In genomic region chr12:5390174-5390799, GRCh38 we compare ENCODE assay signal across 19 cellular contexts. TPM values are rescaled to one million over a fixed set of nuclear protein-coding genes. Genes with fewer than 3 reads are reported as not detected.
"Had no signal": no experiment of that assay in that cellular context is flagged by ENCODE, and none has a peak within 500 bp of the region (broad histone marks: within the 10 kb centered on the region; RNA-seq: fewer than 3 reads in every experiment).

No MANE protein-coding gene starts in this region.

- H3K4me3 ChIP-seq: gastroesophageal sphincter, prostate gland, suprapubic skin, upper lobe of left lung had no signal

- H3K27ac Mint-ChIP-seq: activated naive CD8-positive, alpha-beta T cell treated with anti-CD3 and anti-CD28 coated beads for 36 hours; activated T-helper 1 cell treated with anti-CD3 and anti-CD28 coated beads, Interleukin-12 subunit alpha, Interleukin-12 subunit beta, Interleukin-2, Interleukin-4 antibody, amounts not matched to agents 30 ng/mL and 10 ng/mL and 1 ng/mL, durations not matched to agents 14 hours and 24 hours and 36 hours; dendritic cell treated with granulocyte-macrophage colony-stimulating factor and Interleukin-4, amounts not matched to agents 40 ng/mL and 50 ng/mL, for 4 days; stimulated activated naive CD8-positive, alpha-beta T cell treated with anti-CD3 and anti-CD28 coated beads, Interleukin-15, Interleukin-2, amounts not matched to agents 100 ng/mL and 50 ng/mL, for 24 hours had no signal

- H3K36me3 Mint-ChIP-seq: activated naive CD8-positive, alpha-beta T cell treated with anti-CD3 and anti-CD28 coated beads for 36 hours had no signal

- H3K4me1 Mint-ChIP-seq: activated naive CD8-positive, alpha-beta T cell treated with anti-CD3 and anti-CD28 coated beads for 36 hours had no signal

- H3K27ac ChIP-seq: brain microvascular endothelial cell, gastroesophageal sphincter, prostate gland, suprapubic skin, upper lobe of left lung had no signal

- DNase-seq: activated CD4-positive, alpha-beta T cell treated with anti-CD3 and anti-CD28 coated beads, Interleukin-2, amount 50 U/mL, for 1 hour; activated naive CD8-positive, alpha-beta T cell treated with anti-CD3 and anti-CD28 coated beads for 36 hours; amygdala; brain microvascular endothelial cell; cerebellar nuclear complex; mesendoderm; right cardiac atrium; T-helper 2 cell; upper lobe of left lung had no signal

- H3K27me3 ChIP-seq: brain microvascular endothelial cell, upper lobe of left lung had no signal

- H3K9me3 ChIP-seq: gastroesophageal sphincter, prostate gland, suprapubic skin, upper lobe of left lung had no signal

- ATAC-seq: gastroesophageal sphincter, right cardiac atrium had no signal

- H3K4me1 ChIP-seq: gastroesophageal sphincter, prostate gland, suprapubic skin, upper lobe of left lung had no signal

- H3K9me3 Mint-ChIP-seq: activated naive CD8-positive, alpha-beta T cell treated with anti-CD3 and anti-CD28 coated beads for 36 hours; activated T-helper 1 cell treated with anti-CD3 and anti-CD28 coated beads, Interleukin-12 subunit alpha, Interleukin-12 subunit beta, Interleukin-2, Interleukin-4 antibody, amounts not matched to agents 30 ng/mL and 10 ng/mL and 1 ng/mL, durations not matched to agents 14 hours and 24 hours and 36 hours; dendritic cell treated with granulocyte-macrophage colony-stimulating factor and Interleukin-4, amounts not matched to agents 40 ng/mL and 50 ng/mL, for 4 days; stimulated activated naive CD8-positive, alpha-beta T cell treated with anti-CD3 and anti-CD28 coated beads, Interleukin-15, Interleukin-2, amounts not matched to agents 100 ng/mL and 50 ng/mL, for 24 hours had no signal

- H3K36me3 ChIP-seq: brain microvascular endothelial cell, gastroesophageal sphincter, prostate gland, suprapubic skin, upper lobe of left lung had no signal

- H3K4me3 Mint-ChIP-seq: activated naive CD8-positive, alpha-beta T cell treated with anti-CD3 and anti-CD28 coated beads for 36 hours; activated T-helper 1 cell treated with anti-CD3 and anti-CD28 coated beads, Interleukin-12 subunit alpha, Interleukin-12 subunit beta, Interleukin-2, Interleukin-4 antibody, amounts not matched to agents 30 ng/mL and 10 ng/mL and 1 ng/mL, durations not matched to agents 14 hours and 24 hours and 36 hours; dendritic cell treated with granulocyte-macrophage colony-stimulating factor and Interleukin-4, amounts not matched to agents 40 ng/mL and 50 ng/mL, for 4 days; stimulated activated naive CD8-positive, alpha-beta T cell treated with anti-CD3 and anti-CD28 coated beads, Interleukin-15, Interleukin-2, amounts not matched to agents 100 ng/mL and 50 ng/mL, for 24 hours had no signal

RNA-seq across cellular contexts. Expression of gene NTF3, which starts 41.6 kb away (rescaled TPM):
- total RNA-seq: activated CD8-positive, alpha-beta memory T cell treated with anti-CD3 and anti-CD28 coated beads for 36 hours; activated naive CD8-positive, alpha-beta T cell treated with anti-CD3 and anti-CD28 coated beads for 36 hours; activated T-helper 1 cell treated with anti-CD3 and anti-CD28 coated beads, Interleukin-12 subunit alpha, Interleukin-12 subunit beta, Interleukin-2, Interleukin-4 antibody, amounts not matched to agents 30 ng/mL and 10 ng/mL and 1 ng/mL, durations not matched to agents 14 hours and 24 hours and 36 hours; kidney epithelial cell; omental fat pad had no signal
- polyA plus RNA-seq: neural cell had no signal
